8 cellular contexts compared by ENCODE assay signal in the genomic region with DNA sequence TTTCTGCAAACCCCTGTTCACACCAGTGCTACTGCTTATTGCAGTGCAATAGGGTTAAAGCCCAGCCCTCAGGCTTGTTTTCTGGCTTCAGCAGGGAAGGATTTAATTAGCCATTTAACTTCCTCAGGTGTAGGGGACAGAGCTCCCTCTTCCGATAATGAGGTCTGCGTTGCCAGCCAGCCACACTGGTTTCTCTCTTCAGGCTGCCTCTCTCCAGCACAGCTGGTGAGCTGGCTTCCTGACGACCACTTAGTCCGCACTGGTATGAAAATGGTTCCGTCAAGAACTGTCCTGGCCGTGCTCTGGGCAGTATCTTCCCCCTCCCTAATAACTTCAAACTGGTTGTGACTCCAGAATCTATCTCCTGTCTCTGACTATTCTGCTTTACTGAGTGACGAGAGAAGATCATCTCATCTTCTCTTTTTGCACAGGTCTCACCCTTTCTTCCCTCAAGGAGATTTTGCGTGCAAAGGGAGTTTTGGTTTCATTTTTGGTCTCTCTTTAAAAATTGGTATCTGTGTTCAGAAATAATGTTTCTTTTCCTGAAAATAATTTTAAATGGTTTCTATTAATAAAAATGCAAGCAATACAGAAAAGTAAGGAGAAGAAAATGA. TPM values are rescaled to one million over a fixed set of nuclear protein-coding genes. Genes with fewer than 3 reads are reported as not detected.
DNase-seq lines count a peak whose midpoint lies in the region; ATAC-seq, FAIRE-seq and TF ChIP-seq lines count a peak whose summit lies in the region.

No MANE protein-coding gene starts in this region.

- no peak overlapping the region for H3K27ac ChIP-seq in Karpas-422 (ENCODE audit: low read length)
- no peak overlapping the region for H3K27ac ChIP-seq in keratinocyte (ENCODE audit: control insufficient read depth, insufficient read depth, low read length)
- no peak overlapping the region for H3K27ac ChIP-seq in suprapubic skin

- peak overlapping the region; percentile 32; the same call in 1 of the 2 replicates for H3K4me3 ChIP-seq in Karpas-422 (ENCODE audit: low read length)
- H3K4me3 ChIP-seq in keratinocyte (ENCODE audit: control insufficient read depth in 2 of 3, extremely low read depth in 1 of 3, insufficient read depth in 2 of 3, low read depth in 1 of 3, low read length in 3 of 3), result peak overlapping the region in 2 of 3 experiments; percentile 24 to 39
- H3K4me3 ChIP-seq in suprapubic skin, result peak overlapping the region; percentile 42

- H3K4me2 ChIP-seq in Karpas-422 (ENCODE audit: low read depth, low read length, poor library complexity, severe bottlenecking) (peak overlapping the region; percentile 28), keratinocyte (ENCODE audit: control insufficient read depth, extremely low read depth, insufficient read depth, low read depth, low read length) (peak overlapping the region; percentile 66)

- peaks cover 65% of the 10 kb centered on the region for H3K9me3 ChIP-seq in Karpas-422 (ENCODE audit: low read length)
- no peaks in the 10 kb centered on the region for H3K9me3 ChIP-seq in keratinocyte (ENCODE audit: control insufficient read depth, low read depth, low read length)
- no peaks in the 10 kb centered on the region for H3K9me3 ChIP-seq in suprapubic skin

- H3K36me3 ChIP-seq in Karpas-422 (ENCODE audit: insufficient read depth, low read length) (no peaks in the 10 kb centered on the region), keratinocyte (ENCODE audit: control insufficient read depth in 2 of 2, extremely low read depth in 1 of 2, insufficient read depth in 2 of 2, low read length in 2 of 2) (no peaks in the 10 kb centered on the region), suprapubic skin (no peaks in the 10 kb centered on the region)

- no peak for FAIRE-seq in keratinocyte (lab: Jason Lieb, UNC)

- no peaks in the 10 kb centered on the region for H3K36me3 Mint-ChIP-seq in activated naive CD8-positive, alpha-beta T cell

- no peak for TF ChIP-seq POLR2A in suprapubic skin (IDR thresholded peaks at IDR 0.05)

- H3K4me1 ChIP-seq in Karpas-422 (ENCODE audit: low read length), result no peaks in the 10 kb centered on the region
- no peaks in the 10 kb centered on the region for H3K4me1 ChIP-seq in keratinocyte (ENCODE audit: control insufficient read depth, extremely low read depth, insufficient read depth, low read length)
- H3K4me1 ChIP-seq in suprapubic skin, result peaks cover 4% of the 10 kb centered on the region

- H3K9me2 ChIP-seq in Karpas-422 (replicated peaks; ENCODE audit: insufficient read depth, low read length), result no peaks in the 10 kb centered on the region

- H3K9ac ChIP-seq in Karpas-422 (ENCODE audit: low read length), result no peak overlapping the region
- H3K9ac ChIP-seq in keratinocyte (ENCODE audit: control insufficient read depth, extremely low read depth, insufficient read depth, low read length), result no peak overlapping the region

- H3K79me2 ChIP-seq in Karpas-422 (ENCODE audit: low read length), result no peaks in the 10 kb centered on the region
- H3K79me2 ChIP-seq in keratinocyte (ENCODE audit: control insufficient read depth, insufficient read depth, low read length), result no peaks in the 10 kb centered on the region

- peak overlapping the region; percentile 23; the same call in 1 of the 2 replicates for H2AFZ ChIP-seq in Karpas-422 (ENCODE audit: low read length)
- H2AFZ ChIP-seq in keratinocyte (ENCODE audit: control insufficient read depth, low read length), result peak overlapping the region; percentile 88

- H3K4me3 Mint-ChIP-seq in activated naive CD8-positive, alpha-beta T cell, result peak overlapping the region; percentile 78

- no peaks in the 10 kb centered on the region for H3K27me3 Mint-ChIP-seq in activated naive CD8-positive, alpha-beta T cell

- H4K20me1 ChIP-seq in Karpas-422 (ENCODE audit: insufficient read depth, low read depth, low read length), result no peaks in the 10 kb centered on the region
- no peaks in the 10 kb centered on the region for H4K20me1 ChIP-seq in keratinocyte (ENCODE audit: control insufficient read depth, extremely low read depth, insufficient read depth, low read length)

- DNase-seq in Karpas-422 (no peak), keratinocyte (ENCODE audit: low read depth, low spot score) (no peak), suprapubic skin (ENCODE audit: low spot score in 2 of 2) (no peak), HuH-7.5 (ENCODE audit: low spot score) (no peak)
- no peak for DNase-seq in activated naive CD4-positive, alpha-beta T cell (lab: John Stamatoyannopoulos, UW)

- 4% methylated on average over 8 of the region's 8 CpGs for WGBS in suprapubic skin

- H3K9me1 ChIP-seq in keratinocyte (ENCODE audit: control insufficient read depth, extremely low read depth, insufficient read depth, low read length), result no peaks in the 10 kb centered on the region

- H3K27ac Mint-ChIP-seq in activated naive CD8-positive, alpha-beta T cell, result no peak overlapping the region

- TF ChIP-seq CTCF in keratinocyte (optimal IDR thresholded peaks at IDR 0.05 in 1 of 3, IDR thresholded peaks at IDR 0.05 in 1 of 3, conservative IDR thresholded peaks at IDR 0.05 in 1 of 3; ENCODE audit: extremely low read depth in 1 of 3, insufficient read depth in 2 of 3, low read length in 3 of 3), result peak in 1 of 3 experiments; percentile 39
- no peak for TF ChIP-seq CTCF in suprapubic skin (IDR thresholded peaks at IDR 0.05)

- dilution Hi-C loops in keratinocyte (cut with MboI; ENCODE audit: extremely low pct_ligation_motif_present, low sequenced_read_pairs), result no loop called here

- ATAC-seq in GM18499 (IDR thresholded peaks at IDR 0.05; ENCODE audit: insufficient read depth, unreplicated experiment) (peak; percentile 47), GM21825 (IDR thresholded peaks at IDR 0.05; ENCODE audit: unreplicated experiment) (peak; percentile 90)

- H3K9me3 Mint-ChIP-seq in activated naive CD8-positive, alpha-beta T cell (ENCODE audit: low read depth), result no peaks in the 10 kb centered on the region

- no peaks in the 10 kb centered on the region for H3K27me3 ChIP-seq in Karpas-422 (ENCODE audit: low read length)
- no peaks in the 10 kb centered on the region for H3K27me3 ChIP-seq in keratinocyte (ENCODE audit: control insufficient read depth, extremely low read depth, insufficient read depth, low read length)
- no peaks in the 10 kb centered on the region for H3K27me3 ChIP-seq in suprapubic skin

- TF ChIP-seq EP300 in suprapubic skin (IDR thresholded peaks at IDR 0.05), result no peak

- peaks cover 9% of the 10 kb centered on the region for H3K4me1 Mint-ChIP-seq in activated naive CD8-positive, alpha-beta T cell (ENCODE audit: low read depth)

RNA-seq across cellular contexts. Expression of a gene that starts 49.2 kb away (rescaled TPM):
- not detected in 2 replicates for total RNA-seq in Karpas-422 (2014; rRNA removed; shearing (Covaris generic); ENCODE audit: low replicate concordance)
- not detected in 3 replicates for polyA plus RNA-seq in keratinocyte
- not detected for polyA plus RNA-seq in keratinocyte (2011; ENCODE audit: low read depth)
- polyA plus RNA-seq in keratinocyte (2011; cell fraction: cytosol; rRNA removed), result not detected in 2 replicates
- polyA plus RNA-seq in keratinocyte (2011; cell fraction: nucleus; rRNA removed), result 0.10 TPM in 1 of 2 replicates, not detected in the other
- polyA plus RNA-seq in keratinocyte (2012; ENCODE audit: low replicate concordance), result not detected in 2 replicates
- not detected in 3 replicates for polyA minus RNA-seq in keratinocyte
- not detected for polyA minus RNA-seq in keratinocyte (2011; cell fraction: cytosol; rRNA and poly(A)+ RNA removed)
- not detected in 2 replicates for polyA minus RNA-seq in keratinocyte (2011; cell fraction: nucleus; rRNA and poly(A)+ RNA removed)
- total RNA-seq in suprapubic skin, result not detected
